ENCODE assay signal across 10 cellular contexts in the genomic region with DNA sequence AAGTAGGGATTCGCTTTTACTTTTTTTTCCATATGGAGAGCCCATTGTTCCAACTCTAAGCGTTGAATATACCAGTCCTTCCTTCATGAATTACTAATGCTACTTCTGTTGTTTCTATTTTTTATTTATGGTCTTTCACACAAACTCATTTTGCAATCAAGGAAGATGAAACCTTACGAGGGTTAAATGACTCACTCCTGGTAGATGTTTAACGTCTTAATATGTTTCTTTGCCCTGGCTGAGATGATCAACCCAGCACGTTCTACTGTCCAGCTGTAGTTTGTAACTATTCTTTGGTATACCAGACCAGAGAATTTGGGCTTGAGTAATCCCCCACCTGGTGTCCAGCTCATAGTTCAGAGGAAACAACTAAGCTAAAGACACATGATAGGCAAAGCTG. TPM values are rescaled to one million over a fixed set of nuclear protein-coding genes. Genes with fewer than 3 reads are reported as not detected.
DNase-seq lines count a peak whose midpoint lies in the region; ATAC-seq, FAIRE-seq and TF ChIP-seq lines count a peak whose summit lies in the region.
"Had no signal": no experiment of that assay in that cellular context is flagged by ENCODE, and none has a peak within 500 bp of the region (broad histone marks: within the 10 kb centered on the region; RNA-seq: fewer than 3 reads in every experiment).

No MANE protein-coding gene starts in this region.

- no peak overlapping the region for H3K4me3 Mint-ChIP-seq in astrocyte (ENCODE audit: unreplicated experiment)

- peak; percentile 90 for FAIRE-seq in GM19239 (lab: Jason Lieb, UNC)
- FAIRE-seq in astrocyte (lab: Jason Lieb, UNC) = peak; percentile 80

- no peak overlapping the region for H3K4me3 ChIP-seq in astrocyte (ENCODE audit: insufficient read depth, low read depth, low read length)
- no peak overlapping the region for H3K4me3 ChIP-seq in gastrocnemius medialis
- H3K4me3 ChIP-seq in spleen = no peak overlapping the region
- H3K4me3 ChIP-seq: lower lobe of right lung, testis had no signal

- peak overlapping the region; percentile 67 for H3K27ac ChIP-seq in astrocyte (ENCODE audit: low read depth, low read length)
- peak overlapping the region; percentile 84 to 98 (median 88) for H3K27ac ChIP-seq in gastrocnemius medialis
- H3K27ac ChIP-seq in spleen = no peak overlapping the region
- H3K27ac ChIP-seq: lower lobe of right lung, testis had no signal

- 55 to 78% (median 62%) methylated on average over 5 of the region's 5 CpGs for WGBS in spleen, 5 donors

- in situ Hi-C loops in gastrocnemius medialis (cut with MboI; ENCODE audit: low sequenced_read_pairs in 4 of 4) = no loop called here

- H3K4me1 ChIP-seq in astrocyte (ENCODE audit: insufficient read depth, low read length) (peaks cover 33% of the 10 kb centered on the region), gastrocnemius medialis (peaks cover 52 to 79% of the 10 kb centered on the region in 2 donors), spleen (peaks cover 0 to 6% (median 0%) of the 10 kb centered on the region in 6 donors)
- H3K4me1 ChIP-seq: testis had no signal

- intact Hi-C loops in gastrocnemius medialis (cut with DNase I; ENCODE audit: low total_unique reads) = loop anchor here (2.0 to 10.0 kb wide), 3 partner anchors 60 to 694 kb away; no protein-coding TSS in a partner anchor
- intact Hi-C loops in posterior vena cava (cut with DNase I) = loop anchor here in 1 of 2 donors (5.0 kb wide), 1 partner anchor 961 kb away; no protein-coding TSS in a partner anchor
- intact Hi-C loops in spleen (cut with DNase I; ENCODE audit: low total_unique reads) = no loop called here

- no peak for DNase-seq in GM19239 (ENCODE audit: insufficient read length, low spot score)
- peak; percentile 89 for DNase-seq in astrocyte (ENCODE audit: low read depth)
- peak; percentile 80 to 81 for DNase-seq in gastrocnemius medialis
- DNase-seq in posterior vena cava (ENCODE audit: low spot score) = no peak
- DNase-seq in NCI-H69 (lab: John Stamatoyannopoulos, UW) = no peak
- DNase-seq in spleen = no peak
- DNase-seq: lower lobe of right lung, testis had no signal

- peaks cover 11% of the 10 kb centered on the region for H3K27me3 Mint-ChIP-seq in astrocyte (ENCODE audit: low read depth, unreplicated experiment)

- peak overlapping the region; percentile 58 for H3K4me2 ChIP-seq in astrocyte (ENCODE audit: low read length)

- H3K9me3 ChIP-seq in astrocyte (ENCODE audit: insufficient read depth, low read depth, low read length) (no peaks in the 10 kb centered on the region), gastrocnemius medialis (no peaks in the 10 kb centered on the region), spleen (no peaks in the 10 kb centered on the region)
- H3K9me3 ChIP-seq: lower lobe of right lung, testis had no signal

- peak overlapping the region; percentile 31 for H3K27ac Mint-ChIP-seq in astrocyte (ENCODE audit: unreplicated experiment)

- no peak overlapping the region for H2AFZ ChIP-seq in astrocyte (ENCODE audit: low read depth, low read length)

- peaks cover 18% of the 10 kb centered on the region for H3K4me1 Mint-ChIP-seq in astrocyte (ENCODE audit: low read depth, unreplicated experiment)

- H3K79me2 ChIP-seq in astrocyte (ENCODE audit: insufficient read depth, low read length) = no peaks in the 10 kb centered on the region

- no peaks in the 10 kb centered on the region for H4K20me1 ChIP-seq in astrocyte (ENCODE audit: insufficient read depth, low read length)

- H3K9me3 Mint-ChIP-seq in astrocyte (ENCODE audit: unreplicated experiment) = no peaks in the 10 kb centered on the region

- no peaks in the 10 kb centered on the region for H3K36me3 Mint-ChIP-seq in astrocyte (ENCODE audit: low read depth, unreplicated experiment)

- no peaks in the 10 kb centered on the region for H3K36me3 ChIP-seq in astrocyte (ENCODE audit: insufficient read depth, low read length)
- no peaks in the 10 kb centered on the region for H3K36me3 ChIP-seq in gastrocnemius medialis
- H3K36me3 ChIP-seq in spleen = no peaks in the 10 kb centered on the region
- H3K36me3 ChIP-seq: lower lobe of right lung had no signal

- TF ChIP-seq POLR2A in gastrocnemius medialis (IDR thresholded peaks at IDR 0.05) = peak in 1 of 2 donors; percentile 53
- TF ChIP-seq POLR2A in spleen (IDR thresholded peaks at IDR 0.05) = no peak

- peak overlapping the region; percentile 57 for H3K9ac ChIP-seq in astrocyte (ENCODE audit: low read length)

- TF ChIP-seq CTCF in astrocyte (IDR thresholded peaks at IDR 0.05; ENCODE audit: insufficient read depth, low read depth, low read length) = no peak
- no peak for TF ChIP-seq CTCF in gastrocnemius medialis (IDR thresholded peaks at IDR 0.05 in 4 of 5, conservative IDR thresholded peaks at IDR 0.05 in 1 of 5)
- no peak for TF ChIP-seq CTCF in spleen (IDR thresholded peaks at IDR 0.05 in 8 of 11, conservative IDR thresholded peaks at IDR 0.05 in 3 of 11)

- H3K27me3 ChIP-seq in astrocyte (ENCODE audit: insufficient read depth, low read length) (no peaks in the 10 kb centered on the region), gastrocnemius medialis (no peaks in the 10 kb centered on the region), spleen (replicated peaks in 1 of 7) (peaks cover 0 to 14% (median 0%) of the 10 kb centered on the region in 7 donors)
- H3K27me3 ChIP-seq: testis had no signal

- ATAC-seq in HG03354 (IDR thresholded peaks at IDR 0.05; ENCODE audit: poor library complexity, severe bottlenecking, unreplicated experiment) (peak; percentile 93), gastrocnemius medialis (peak; percentile 57 to 67), GM18868 (IDR thresholded peaks at IDR 0.05; ENCODE audit: unreplicated experiment) (no peak)
- ATAC-seq: lower lobe of right lung had no signal

RNA-seq across cellular contexts. Expression of gene CDCP1, which starts 23.1 kb away (rescaled TPM):
- total RNA-seq in astrocyte = 4.2 and 6.8 TPM in 2 replicates
- under 1 TPM; 0.12 to 0.82 (median 0.49) TPM for total RNA-seq in gastrocnemius medialis
- 1 to 10 TPM; 3.9 to 4.8 TPM for total RNA-seq in posterior vena cava
- 1 to 10 TPM; 1.0 to 3.6 (median 3.0) TPM for total RNA-seq in spleen
- polyA plus RNA-seq in spleen = under 1 TPM; 0.15 to 0.80 (median 0.18) TPM

Comparison
In these comparisons a context has a peak if more than half of its experiments do, and no peak if none do; other contexts are left out.
1. DNase-seq: peak in astrocyte (single experiment) and gastrocnemius medialis (2 of 2); none in GM19239 (single experiment), posterior vena cava (single experiment), NCI-H69 (single experiment) and spleen (single experiment).
2. H3K27ac ChIP-seq: peak in astrocyte (single experiment) and gastrocnemius medialis (4 of 4); none in spleen (0 of 8).